Comparison of ENCODE assay signal across 1 cellular context in the genomic region with DNA sequence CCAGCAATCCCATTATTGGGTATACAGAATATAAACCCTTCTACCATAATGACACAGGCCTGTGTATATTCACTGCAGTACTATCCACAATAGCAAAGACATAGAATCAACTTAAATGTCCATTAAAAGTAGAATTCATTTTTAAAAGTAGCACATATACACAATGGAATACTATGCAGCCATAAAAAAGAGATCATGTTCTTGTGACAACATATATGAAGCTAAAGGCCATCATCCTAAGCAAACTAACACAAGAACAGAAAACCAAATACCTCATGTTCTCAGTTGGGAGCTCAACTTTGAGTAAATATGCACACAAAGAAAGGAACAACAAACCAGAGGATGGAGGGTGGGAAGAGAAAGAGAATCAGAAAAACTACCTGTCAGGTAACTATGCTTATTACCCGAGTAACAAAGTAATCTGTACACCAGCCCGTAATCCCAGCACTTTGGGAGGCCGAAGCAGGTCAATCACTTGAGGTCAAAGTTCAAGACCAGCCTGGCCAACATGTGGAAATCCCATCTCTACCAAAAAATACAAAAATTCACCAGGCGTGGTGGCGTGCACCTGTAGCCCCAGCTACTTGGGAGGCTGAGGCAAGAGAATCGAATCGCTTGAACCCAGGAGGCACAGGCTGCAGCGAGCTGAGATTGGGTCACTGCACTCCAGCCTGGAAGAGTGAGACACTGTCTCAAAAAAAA.
TF ChIP-seq lines count a peak whose summit lies in the region.

No MANE protein-coding gene starts in this region.

TF ChIP-seq in IMR-90, 13 proteins besides CTCF, POLR2A, EP300 and RAD21 (continued from another document):
- TF ChIP-seq, protein P1, sequence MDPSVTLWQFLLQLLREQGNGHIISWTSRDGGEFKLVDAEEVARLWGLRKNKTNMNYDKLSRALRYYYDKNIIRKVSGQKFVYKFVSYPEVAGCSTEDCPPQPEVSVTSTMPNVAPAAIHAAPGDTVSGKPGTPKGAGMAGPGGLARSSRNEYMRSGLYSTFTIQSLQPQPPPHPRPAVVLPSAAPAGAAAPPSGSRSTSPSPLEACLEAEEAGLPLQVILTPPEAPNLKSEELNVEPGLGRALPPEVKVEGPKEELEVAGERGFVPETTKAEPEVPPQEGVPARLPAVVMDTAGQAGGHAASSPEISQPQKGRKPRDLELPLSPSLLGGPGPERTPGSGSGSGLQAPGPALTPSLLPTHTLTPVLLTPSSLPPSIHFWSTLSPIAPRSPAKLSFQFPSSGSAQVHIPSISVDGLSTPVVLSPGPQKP (IDR thresholded peaks at IDR 0.05; ENCODE audit: borderline replicate concordance, low read depth, low read length), result no peak
- TF ChIP-seq BHLHE40 (IDR thresholded peaks at IDR 0.05; ENCODE audit: low read depth, low read length) (no peak), FOS (IDR thresholded peaks at IDR 0.05; ENCODE audit: low read depth, low read length) (no peak), RFX5 (IDR thresholded peaks at IDR 0.05; ENCODE audit: low read depth, low read length) (no peak), MAFK (IDR thresholded peaks at IDR 0.05; ENCODE audit: low read depth, low read length) (no peak), MXI1 (IDR thresholded peaks at IDR 0.05; ENCODE audit: borderline replicate concordance, low read depth, low read length) (no peak), NFE2L2 (IDR thresholded peaks at IDR 0.05; ENCODE audit: low read depth, low read length) (no peak), RCOR1 (IDR thresholded peaks at IDR 0.05; ENCODE audit: insufficient replicate concordance, low read length) (no peak), SMC3 (IDR thresholded peaks at IDR 0.05; ENCODE audit: low read depth, low read length) (no peak), MAZ (IDR thresholded peaks at IDR 0.05; ENCODE audit: borderline replicate concordance, low read depth, low read length) (no peak)
